Comparison of ENCODE assay signal across 19 cellular contexts in genomic region chr7:73703649-73703984, GRCh38. TPM values are rescaled to one million over a fixed set of nuclear protein-coding genes. Genes with fewer than 3 reads are reported as not detected.
DNase-seq lines count a peak whose midpoint lies in the region; ATAC-seq, FAIRE-seq and TF ChIP-seq lines count a peak whose summit lies in the region.
"Had no signal": no experiment of that assay in that cellular context is flagged by ENCODE, and none has a peak within 500 bp of the region (broad histone marks: within the 10 kb centered on the region; RNA-seq: fewer than 3 reads in every experiment).

No MANE protein-coding gene starts in this region.

- H3K4me1 ChIP-seq in HUES6 (ENCODE audit: control insufficient read depth, insufficient read depth, low read length) (peaks cover 22% of the 10 kb centered on the region), GM12878 (ENCODE audit: control insufficient read depth, insufficient read depth, low read length) (no peaks in the 10 kb centered on the region), testis (peaks cover 10% of the 10 kb centered on the region), tibial nerve (peaks cover 0 to 14% (median 0%) of the 10 kb centered on the region in 4 donors)

- no TSS peak for BruUV-seq in GM12878 (replicated peaks; lab: Mats Ljungman, UMichigan)

- H3K9me3 Mint-ChIP-seq in naive thymus-derived CD8-positive, alpha-beta T cell = no peaks in the 10 kb centered on the region
- H3K9me3 Mint-ChIP-seq: CD4-positive, alpha-beta memory T cell; stimulated activated naive CD8-positive, alpha-beta T cell treated with anti-CD3 and anti-CD28 coated beads, Interleukin-15, amount 100 ng/mL, for 72 hours had no signal

- peak overlapping the region in 3 of 10 donors; percentile 14 to 49 (median 41) for H3K4me3 Mint-ChIP-seq in naive thymus-derived CD8-positive, alpha-beta T cell

- intact Hi-C loops in GM12878 (cut with micrococcal nuclease; ENCODE audit: unreplicated experiment) (no loop called here), left colon (cut with DNase I, micrococcal nuclease) (no loop called here), testis (cut with DNase I; ENCODE audit: low total_unique reads) (no loop called here)

- in situ Hi-C loops in GM12878 (cut with MboI) = no loop called here

- POLR2A ChIA-PET in GM12878 (lab: Charles Lee) = no interaction called here
- POLR2A ChIA-PET in naive thymus-derived CD8-positive, alpha-beta T cell (lab: Charles Lee) = no interaction called here

- H2AFZ ChIP-seq in GM12878 (ENCODE audit: control insufficient read depth, low read depth, low read length) = peak overlapping the region; percentile 39

- no peaks in the 10 kb centered on the region for H3K27me3 Mint-ChIP-seq in naive thymus-derived CD8-positive, alpha-beta T cell
- H3K27me3 Mint-ChIP-seq: CD4-positive, alpha-beta memory T cell; stimulated activated naive CD8-positive, alpha-beta T cell treated with anti-CD3 and anti-CD28 coated beads, Interleukin-15, amount 100 ng/mL, for 72 hours had no signal

- TF ChIP-seq POLR2A in GM12878 (IDR thresholded peaks at IDR 0.05; ENCODE audit: low read depth, low read length) (no peak), testis (IDR thresholded peaks at IDR 0.05) (no peak), tibial nerve (IDR thresholded peaks at IDR 0.05) (no peak)

- RAD21 ChIA-PET in GM12878 (lab: Charles Lee; ENCODE audit: unreplicated experiment) = no interaction called here

- peaks cover 10 to 23% (median 16%) of the 10 kb centered on the region in 4 donors for H3K4me1 Mint-ChIP-seq in naive thymus-derived CD8-positive, alpha-beta T cell

- TF ChIP-seq CTCF in GM12878 (IDR thresholded peaks at IDR 0.05 in 2 of 3, conservative IDR thresholded peaks at IDR 0.05 in 1 of 3; ENCODE audit: control insufficient read depth in 2 of 3, extremely low read depth in 1 of 3, insufficient read depth in 1 of 3, low read depth in 3 of 3, low read length in 3 of 3) = no peak
- no peak for TF ChIP-seq CTCF in testis (IDR thresholded peaks at IDR 0.05)
- TF ChIP-seq CTCF in tibial nerve (IDR thresholded peaks at IDR 0.05) = no peak

- CTCF ChIA-PET in GM12878 (lab: Yijun Ruan, JAX) = no interaction called here

- ATAC-seq in GM12878 (no peak), left colon (peak; percentile 0)
- ATAC-seq in naive thymus-derived CD8-positive, alpha-beta T cell = no peak

- no peak for FAIRE-seq in GM12878 (lab: Jason Lieb, UNC)
- FAIRE-seq: GM12892 had no signal

- H3K9me3 ChIP-seq in HUES6 (ENCODE audit: control insufficient read depth, insufficient read depth, low read depth, low read length) = no peaks in the 10 kb centered on the region
- H3K9me3 ChIP-seq in GM12878 (replicated peaks; ENCODE audit: control insufficient read depth, insufficient read depth, low read length) = no peaks in the 10 kb centered on the region
- H3K9me3 ChIP-seq in testis = no peaks in the 10 kb centered on the region
- H3K9me3 ChIP-seq in tibial nerve = no peaks in the 10 kb centered on the region
- H3K9me3 ChIP-seq: neutrophil had no signal

- H3K4me3 ChIP-seq in HUES6 (ENCODE audit: low read depth, low read length) = peak overlapping the region; percentile 49
- no peak overlapping the region for H3K4me3 ChIP-seq in GM12878
- peak overlapping the region; percentile 1 to 43 for H3K4me3 ChIP-seq in testis
- peak overlapping the region in 2 of 4 donors; percentile 22 to 42 for H3K4me3 ChIP-seq in tibial nerve
- H3K4me3 ChIP-seq: lung, skin epidermis had no signal

- no peak overlapping the region for H3K27ac Mint-ChIP-seq in naive thymus-derived CD8-positive, alpha-beta T cell
- H3K27ac Mint-ChIP-seq: stimulated activated naive CD8-positive, alpha-beta T cell treated with anti-CD3 and anti-CD28 coated beads, Interleukin-15, amount 100 ng/mL, for 72 hours had no signal

- H3K27ac ChIP-seq in HUES6 (ENCODE audit: low read depth, low read length) (no peak overlapping the region), GM12878 (ENCODE audit: control insufficient read depth, insufficient read depth) (no peak overlapping the region), testis (peak overlapping the region in 1 of 2 donors; percentile 8), tibial nerve (no peak overlapping the region)
- H3K27ac ChIP-seq: neutrophil had no signal

- H3K36me3 Mint-ChIP-seq in naive thymus-derived CD8-positive, alpha-beta T cell = peaks cover 0 to 9% (median 0%) of the 10 kb centered on the region in 3 donors

- no peaks in the 10 kb centered on the region for H3K79me2 ChIP-seq in GM12878 (ENCODE audit: control insufficient read depth, insufficient read depth, low read length)

- H3K36me3 ChIP-seq in HUES6 (ENCODE audit: control insufficient read depth, insufficient read depth, low read length) = peaks cover 23% of the 10 kb centered on the region
- H3K36me3 ChIP-seq in GM12878 (ENCODE audit: control insufficient read depth in 2 of 2, insufficient read depth in 2 of 2, low read length in 1 of 2) = peaks cover 2 to 11% of the 10 kb centered on the region in 2 experiments
- no peaks in the 10 kb centered on the region for H3K36me3 ChIP-seq in testis (ENCODE audit: low read depth, missing control alignments)
- peaks cover 0 to 56% (median 0%) of the 10 kb centered on the region in 3 donors for H3K36me3 ChIP-seq in tibial nerve

- H4K20me1 ChIP-seq in GM12878 (ENCODE audit: control insufficient read depth, insufficient read depth) = no peaks in the 10 kb centered on the region

- DNase-seq in GM12878 (ENCODE audit: low read depth, low spot score) (no peak), left colon (no peak), testis (no peak), tibial nerve (ENCODE audit: low spot score in 2 of 2) (no peak), SK-N-DZ (ENCODE audit: low spot score) (no peak), NCI-H446 (lab: John Stamatoyannopoulos, UW) (no peak)
- DNase-seq in naive thymus-derived CD8-positive, alpha-beta T cell = no peak
- DNase-seq: activated CD8-positive, alpha-beta memory T cell treated with anti-CD3 and anti-CD28 coated beads for 24 hours; activated gamma-delta T cell; CD4-positive, alpha-beta memory T cell; effector memory CD4-positive, alpha-beta T cell; HCEC 1CT; NCI-H2227 treated with DMSO at 0.1 percent for 48 hours; stimulated activated naive CD8-positive, alpha-beta T cell treated with anti-CD3 and anti-CD28 coated beads, Interleukin-15, amount 100 ng/mL, for 72 hours had no signal

- H3K4me2 ChIP-seq in GM12878 (ENCODE audit: control insufficient read depth, insufficient read depth) = 0 out of 2 replicates have a peak overlapping the region, but pooled peaks have one; percentile 25

- H3K27me3 ChIP-seq in HUES6 (ENCODE audit: control insufficient read depth, insufficient read depth, low read length) (no peaks in the 10 kb centered on the region), GM12878 (replicated peaks in 1 of 2; ENCODE audit: control insufficient read depth in 2 of 2, insufficient read depth in 2 of 2, low read length in 1 of 2) (no peaks in the 10 kb centered on the region), testis (no peaks in the 10 kb centered on the region), tibial nerve (no peaks in the 10 kb centered on the region)

- H3K9ac ChIP-seq in HUES6 (ENCODE audit: low read length) (peak overlapping the region; percentile 22), GM12878 (ENCODE audit: control insufficient read depth, insufficient read depth, low read length) (no peak overlapping the region)

- TF ChIP-seq RAD21 in GM12878 (IDR thresholded peaks at IDR 0.05; ENCODE audit: insufficient read depth, low read depth, low read length) = no peak

- TF ChIP-seq EP300 in GM12878 (IDR thresholded peaks at IDR 0.05; ENCODE audit: borderline replicate concordance in 1 of 2, control insufficient read depth in 1 of 2, low read depth in 2 of 2, low read length in 2 of 2) = no peak
- no peak for TF ChIP-seq EP300 in tibial nerve (IDR thresholded peaks at IDR 0.05)

- 33% methylated on average over 7 of the region's 13 CpGs for WGBS in GM12878 (ENCODE audit: insufficient coverage, insufficient replicate concordance, low lambda C conversion rate, missing lambda C conversion rate)
- WGBS in testis, 2 donors = 30 to 41% methylated on average over 2 to 9 of the region's 13 CpGs
- 7 to 17% methylated on average over 5 to 12 of the region's 13 CpGs for WGBS in tibial nerve, 2 donors

- SMC1A ChIA-PET in GM12878 (lab: Charles Lee; ENCODE audit: uncharacterized antibody, unreplicated experiment) = no interaction called here

RNA-seq across cellular contexts. Expression of gene STX1A, which starts 15.9 kb away (rescaled TPM):
- 13.9 and 20.9 TPM in 2 replicates for total RNA-seq in GM12878 (2013; cell fraction: nucleolus; rRNA removed)
- total RNA-seq in GM12878 (2014; rRNA removed) (1.9 and 2.6 TPM in 2 replicates), GM12878 (2014; rRNA removed; fragmentation: Illumina TruSeq; extraction: Trizol) (1.6 and 2.6 TPM in 2 replicates), GM12878 (2021) (3.1 and 3.9 TPM in 2 replicates), left colon (1 to 10 TPM; 4.7 to 6.9 TPM), testis (10 to 100 TPM; 24.7 to 28.2 TPM), tibial nerve (10 to 100 TPM in 2 of 4 donors, 1 to 10 TPM in 2; 3.9 to 19.4 (median 10.8) TPM)
- polyA plus RNA-seq in GM12878 (2011; ENCODE audit: low read depth) = 1.9 TPM
- polyA plus RNA-seq in GM12878 (2011; rRNA removed) (1.4 and 2.4 TPM in 2 replicates), GM12878 (2014; fragmentation: Illumina TruSeq; extraction: Trizol) (1.9 and 3.1 TPM in 2 replicates), GM12878 (2014; fragmentation: Nextera tagmentation; extraction: Ambion mirVana) (under 1 TPM; 0.15 to 0.21 TPM), GM12878 (2014; rRNA removed) (5.2 and 5.3 TPM in 2 replicates), GM12878 (2016; fragmentation: Nextera tagmentation; extraction: Ambion mirVana) (1 to 10 TPM; 1.7 to 1.8 TPM), testis (ENCODE audit: insufficient read depth, low read depth, low replicate concordance) (13.2 TPM)
- 3.3 and 3.8 TPM in 2 replicates for polyA plus RNA-seq in GM12878 (2011; cell fraction: cytosol; rRNA removed)
- 30.5 and 34.2 TPM in 2 replicates for polyA plus RNA-seq in GM12878 (2011; cell fraction: nucleus; rRNA removed)
- 3.8 and 4.4 TPM in 2 replicates for polyA plus RNA-seq in GM12878 (2012)
- 1.9 and 2.7 TPM in 2 replicates for polyA minus RNA-seq in GM12878 (2011; rRNA and poly(A)+ RNA removed)
- 0.62 and 1.7 TPM in 2 replicates for polyA minus RNA-seq in GM12878 (2011; cell fraction: cytosol; rRNA and poly(A)+ RNA removed)
- 5.4 and 6.5 TPM in 2 replicates for polyA minus RNA-seq in GM12878 (2011; cell fraction: nucleus; rRNA and poly(A)+ RNA removed)
- total RNA-seq in naive thymus-derived CD8-positive, alpha-beta T cell = 1 to 10 TPM; 5.7 to 7.8 TPM
- polyA plus RNA-seq in naive thymus-derived CD8-positive, alpha-beta T cell = 1 to 10 TPM in 2 of 3 donors, under 1 TPM in 1; 0.69 to 2.2 (median 2.1) TPM
- polyA plus RNA-seq in SK-N-DZ (2014; cell fraction: cytosol; rRNA removed) = 21.1 and 30.9 TPM in 2 replicates
- 120 and 134 TPM in 2 replicates for polyA plus RNA-seq in SK-N-DZ (2014; cell fraction: nucleus; rRNA removed)

RNA-seq across cellular contexts. Expression of gene BUD23, which starts 20.2 kb away (rescaled TPM):
- total RNA-seq in GM12878 (2013; cell fraction: nucleolus; rRNA removed) = 28.4 and 29.4 TPM in 2 replicates
- total RNA-seq in GM12878 (2014; rRNA removed) (75.3 and 82.9 TPM in 2 replicates), GM12878 (2014; rRNA removed; fragmentation: Illumina TruSeq; extraction: Trizol) (69.8 and 71.1 TPM in 2 replicates), GM12878 (2021) (73.7 and 84.9 TPM in 2 replicates), left colon (10 to 100 TPM; 39.0 to 48.2 TPM), testis (100 to 1,000 TPM; 241 to 252 TPM), tibial nerve (10 to 100 TPM; 22.5 to 50.6 (median 39.3) TPM)
- polyA plus RNA-seq in GM12878 (2011; ENCODE audit: low read depth) = 44.4 TPM
- polyA plus RNA-seq in GM12878 (2011; rRNA removed) (98.5 and 114 TPM in 2 replicates), GM12878 (2014; fragmentation: Illumina TruSeq; extraction: Trizol) (96.0 and 109 TPM in 2 replicates), GM12878 (2014; fragmentation: Nextera tagmentation; extraction: Ambion mirVana) (10 to 100 TPM; 36.4 to 89.9 TPM), GM12878 (2014; rRNA removed) (117 and 123 TPM in 2 replicates), GM12878 (2016; fragmentation: Nextera tagmentation; extraction: Ambion mirVana) (100 to 1,000 TPM; 137 to 138 TPM), testis (ENCODE audit: insufficient read depth, low read depth, low replicate concordance) (231 TPM)
- 138 and 180 TPM in 2 replicates for polyA plus RNA-seq in GM12878 (2011; cell fraction: cytosol; rRNA removed)
- polyA plus RNA-seq in GM12878 (2011; cell fraction: nucleus; rRNA removed) = 67.4 and 98.6 TPM in 2 replicates
- 55.5 and 68.2 TPM in 2 replicates for polyA plus RNA-seq in GM12878 (2012)
- polyA minus RNA-seq in GM12878 (2011; rRNA and poly(A)+ RNA removed) = 46.3 and 61.5 TPM in 2 replicates
- 14.4 and 26.0 TPM in 2 replicates for polyA minus RNA-seq in GM12878 (2011; cell fraction: cytosol; rRNA and poly(A)+ RNA removed)
- polyA minus RNA-seq in GM12878 (2011; cell fraction: nucleus; rRNA and poly(A)+ RNA removed) = 9.3 and 17.6 TPM in 2 replicates
- 10 to 100 TPM; 67.2 to 69.7 TPM for total RNA-seq in naive thymus-derived CD8-positive, alpha-beta T cell
- polyA plus RNA-seq in naive thymus-derived CD8-positive, alpha-beta T cell = 100 to 1,000 TPM; 123 to 139 (median 136) TPM
- 54.7 and 61.5 TPM in 2 replicates for polyA plus RNA-seq in SK-N-DZ (2014; cell fraction: cytosol; rRNA removed)
- polyA plus RNA-seq in SK-N-DZ (2014; cell fraction: nucleus; rRNA removed) = 31.6 and 34.5 TPM in 2 replicates

RNA-seq across cellular contexts. Expression of gene DNAJC30, which starts 20.4 kb away (rescaled TPM):
- 7.9 and 8.3 TPM in 2 replicates for total RNA-seq in GM12878 (2013; cell fraction: nucleolus; rRNA removed)
- total RNA-seq in GM12878 (2014; rRNA removed) = 9.2 and 11.2 TPM in 2 replicates
- total RNA-seq in GM12878 (2014; rRNA removed; fragmentation: Illumina TruSeq; extraction: Trizol) = 4.1 TPM in 2 replicates
- total RNA-seq in GM12878 (2021) = 13.4 and 13.5 TPM in 2 replicates
- polyA plus RNA-seq in GM12878 (2011; ENCODE audit: low read depth) = 2.6 TPM
- 4.1 and 4.5 TPM in 2 replicates for polyA plus RNA-seq in GM12878 (2011; rRNA removed)
- polyA plus RNA-seq in GM12878 (2011; cell fraction: cytosol; rRNA removed) = 7.1 and 9.8 TPM in 2 replicates
- polyA plus RNA-seq in GM12878 (2011; cell fraction: nucleus; rRNA removed) = 6.0 and 7.7 TPM in 2 replicates
- polyA plus RNA-seq in GM12878 (2012) = 8.0 and 8.6 TPM in 2 replicates
- 3.2 and 5.5 TPM in 2 replicates for polyA plus RNA-seq in GM12878 (2014; fragmentation: Illumina TruSeq; extraction: Trizol)
- polyA plus RNA-seq in GM12878 (2014; fragmentation: Nextera tagmentation; extraction: Ambion mirVana) = 1 to 10 TPM; 2.1 to 3.5 TPM
- 19.0 and 19.2 TPM in 2 replicates for polyA plus RNA-seq in GM12878 (2014; rRNA removed)
- 10 to 100 TPM; 10.3 to 12.4 TPM for polyA plus RNA-seq in GM12878 (2016; fragmentation: Nextera tagmentation; extraction: Ambion mirVana)
- 4.4 and 7.6 TPM in 2 replicates for polyA minus RNA-seq in GM12878 (2011; rRNA and poly(A)+ RNA removed)
- 2.4 and 2.8 TPM in 2 replicates for polyA minus RNA-seq in GM12878 (2011; cell fraction: cytosol; rRNA and poly(A)+ RNA removed)
- polyA minus RNA-seq in GM12878 (2011; cell fraction: nucleus; rRNA and poly(A)+ RNA removed) = 6.2 and 11.5 TPM in 2 replicates
- total RNA-seq in left colon = 10 to 100 TPM in 1 of 2 donors, 1 to 10 TPM in 1; 8.5 to 10.0 TPM
- total RNA-seq in testis = 10 to 100 TPM; 19.7 to 25.0 TPM
- polyA plus RNA-seq in testis (ENCODE audit: insufficient read depth, low read depth, low replicate concordance) = 27.7 TPM
- 10 to 100 TPM; 22.1 to 23.7 TPM for total RNA-seq in naive thymus-derived CD8-positive, alpha-beta T cell
- polyA plus RNA-seq in naive thymus-derived CD8-positive, alpha-beta T cell = 10 to 100 TPM; 10.1 to 13.3 (median 11.9) TPM
- 1 to 10 TPM; 2.7 to 8.4 (median 6.3) TPM for total RNA-seq in tibial nerve
- polyA plus RNA-seq in SK-N-DZ (2014; cell fraction: cytosol; rRNA removed) = 1.4 and 2.0 TPM in 2 replicates
- polyA plus RNA-seq in SK-N-DZ (2014; cell fraction: nucleus; rRNA removed) = 1.1 and 2.0 TPM in 2 replicates

RNA-seq across cellular contexts. Expression of gene ABHD11, which starts 35.0 kb away (rescaled TPM):
- 5.0 and 6.2 TPM in 2 replicates for total RNA-seq in GM12878 (2013; cell fraction: nucleolus; rRNA removed)
- total RNA-seq in GM12878 (2014; rRNA removed) = 16.9 and 22.1 TPM in 2 replicates
- total RNA-seq in GM12878 (2014; rRNA removed; fragmentation: Illumina TruSeq; extraction: Trizol) = 6.3 and 8.6 TPM in 2 replicates
- total RNA-seq in GM12878 (2021) = 11.6 and 14.6 TPM in 2 replicates
- polyA plus RNA-seq in GM12878 (2011; ENCODE audit: low read depth) = 2.3 TPM
- polyA plus RNA-seq in GM12878 (2011; rRNA removed) = 2.8 and 6.0 TPM in 2 replicates
- polyA plus RNA-seq in GM12878 (2011; cell fraction: cytosol; rRNA removed) = 8.6 and 10.1 TPM in 2 replicates
- 5.8 and 7.1 TPM in 2 replicates for polyA plus RNA-seq in GM12878 (2011; cell fraction: nucleus; rRNA removed)
- 4.9 and 6.6 TPM in 2 replicates for polyA plus RNA-seq in GM12878 (2012)
- 5.6 and 8.3 TPM in 2 replicates for polyA plus RNA-seq in GM12878 (2014; fragmentation: Illumina TruSeq; extraction: Trizol)
- polyA plus RNA-seq in GM12878 (2014; fragmentation: Nextera tagmentation; extraction: Ambion mirVana) = 1 to 10 TPM; 2.8 to 5.6 TPM
- 17.7 and 23.4 TPM in 2 replicates for polyA plus RNA-seq in GM12878 (2014; rRNA removed)
- polyA plus RNA-seq in GM12878 (2016; fragmentation: Nextera tagmentation; extraction: Ambion mirVana) = 10 to 100 TPM; 22.7 to 24.8 TPM
- 3.6 and 6.4 TPM in 2 replicates for polyA minus RNA-seq in GM12878 (2011; rRNA and poly(A)+ RNA removed)
- polyA minus RNA-seq in GM12878 (2011; cell fraction: cytosol; rRNA and poly(A)+ RNA removed) = 3.6 and 3.9 TPM in 2 replicates
- polyA minus RNA-seq in GM12878 (2011; cell fraction: nucleus; rRNA and poly(A)+ RNA removed) = 10.5 and 16.5 TPM in 2 replicates
- 100 to 1,000 TPM in 1 of 2 donors, 10 to 100 TPM in 1; 89.5 to 131 TPM for total RNA-seq in left colon
- 10 to 100 TPM; 29.0 to 33.1 TPM for total RNA-seq in testis
- 21.6 TPM for polyA plus RNA-seq in testis (ENCODE audit: insufficient read depth, low read depth, low replicate concordance)
- 10 to 100 TPM; 20.7 to 24.9 TPM for total RNA-seq in naive thymus-derived CD8-positive, alpha-beta T cell
- 10 to 100 TPM in 2 of 3 donors, 1 to 10 TPM in 1; 5.4 to 12.3 (median 10.0) TPM for polyA plus RNA-seq in naive thymus-derived CD8-positive, alpha-beta T cell
- total RNA-seq in tibial nerve = 10 to 100 TPM in 2 of 4 donors, 1 to 10 TPM in 2; 7.5 to 19.2 (median 10.9) TPM
- 5.8 and 7.9 TPM in 2 replicates for polyA plus RNA-seq in SK-N-DZ (2014; cell fraction: cytosol; rRNA removed)
- 2.4 and 6.5 TPM in 2 replicates for polyA plus RNA-seq in SK-N-DZ (2014; cell fraction: nucleus; rRNA removed)

RNA-seq across cellular contexts. Expression of gene VPS37D, which starts 36.0 kb away (rescaled TPM):
- total RNA-seq in GM12878 (2013; cell fraction: nucleolus; rRNA removed) = 0.33 TPM in 1 of 2 replicates, not detected in the other
- total RNA-seq in GM12878 (2014; rRNA removed) = 0.11 and 0.27 TPM in 2 replicates
- not detected in 2 replicates for total RNA-seq in GM12878 (2014; rRNA removed; fragmentation: Illumina TruSeq; extraction: Trizol)
- total RNA-seq in GM12878 (2021) = 0.21 and 0.27 TPM in 2 replicates
- not detected for polyA plus RNA-seq in GM12878 (2011; ENCODE audit: low read depth)
- polyA plus RNA-seq in GM12878 (2011; rRNA removed) = 0.14 and 0.45 TPM in 2 replicates
- 0.55 and 0.87 TPM in 2 replicates for polyA plus RNA-seq in GM12878 (2011; cell fraction: cytosol; rRNA removed)
- 0.35 and 0.67 TPM in 2 replicates for polyA plus RNA-seq in GM12878 (2011; cell fraction: nucleus; rRNA removed)
- polyA plus RNA-seq in GM12878 (2012) = 0.54 and 0.90 TPM in 2 replicates
- not detected in 2 replicates for polyA plus RNA-seq in GM12878 (2014; fragmentation: Illumina TruSeq; extraction: Trizol)
- polyA plus RNA-seq in GM12878 (2014; fragmentation: Nextera tagmentation; extraction: Ambion mirVana) = not detected
- 0.10 TPM in 1 of 2 replicates, not detected in the other for polyA plus RNA-seq in GM12878 (2014; rRNA removed)
- polyA plus RNA-seq in GM12878 (2016; fragmentation: Nextera tagmentation; extraction: Ambion mirVana) = not detected
- 0.21 TPM in 1 of 2 replicates, not detected in the other for polyA minus RNA-seq in GM12878 (2011; rRNA and poly(A)+ RNA removed)
- not detected in 2 replicates for polyA minus RNA-seq in GM12878 (2011; cell fraction: cytosol; rRNA and poly(A)+ RNA removed)
- not detected in 2 replicates for polyA minus RNA-seq in GM12878 (2011; cell fraction: nucleus; rRNA and poly(A)+ RNA removed)
- under 1 TPM; 0.70 to 0.78 TPM for total RNA-seq in left colon
- 10 to 100 TPM; 15.0 to 24.8 TPM for total RNA-seq in testis
- 10.3 TPM for polyA plus RNA-seq in testis (ENCODE audit: insufficient read depth, low read depth, low replicate concordance)
- 1 to 10 TPM in 1 of 2 experiments, under 1 TPM in 1; 0.63 to 1.0 TPM for total RNA-seq in naive thymus-derived CD8-positive, alpha-beta T cell
- polyA plus RNA-seq in naive thymus-derived CD8-positive, alpha-beta T cell = under 1 TPM in 2 of 3 donors, not detected in 1; 0.14 to 0.30 TPM
- 1 to 10 TPM; 1.1 to 4.2 (median 3.4) TPM for total RNA-seq in tibial nerve
- 7.9 and 12.0 TPM in 2 replicates for polyA plus RNA-seq in SK-N-DZ (2014; cell fraction: cytosol; rRNA removed)
- 5.2 and 10.8 TPM in 2 replicates for polyA plus RNA-seq in SK-N-DZ (2014; cell fraction: nucleus; rRNA removed)
- total RNA-seq: CD4-positive, alpha-beta memory T cell had no signal
- polyA plus RNA-seq: CD4-positive, alpha-beta memory T cell had no signal
